ENCODE assay signal across 8 cellular contexts in the genomic region with DNA sequence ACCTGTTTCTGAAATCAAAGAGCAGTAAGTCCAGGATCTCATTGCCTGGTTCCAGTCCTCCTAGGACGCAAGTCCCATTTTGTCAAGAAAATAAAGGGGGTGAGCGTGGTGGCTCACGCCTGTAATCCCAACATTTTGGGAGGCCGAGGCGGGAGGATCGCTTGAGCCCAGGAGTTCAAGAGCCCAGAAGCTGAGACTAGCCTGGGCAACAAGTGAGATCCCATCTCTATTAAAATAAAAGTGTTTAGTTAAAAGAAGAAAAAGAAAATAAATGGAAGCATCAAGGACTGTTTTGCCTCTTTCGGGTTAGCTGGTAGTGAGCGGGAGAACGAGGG. TPM values are rescaled to one million over a fixed set of nuclear protein-coding genes. Genes with fewer than 3 reads are reported as not detected.
DNase-seq lines count a peak whose midpoint lies in the region; ATAC-seq and TF ChIP-seq lines count a peak whose summit lies in the region.

No MANE protein-coding gene starts in this region.

- no peak overlapping the region for H3K18ac ChIP-seq in mesendoderm (ENCODE audit: low read length)

- TF ChIP-seq POLR2A in heart left ventricle (IDR thresholded peaks at IDR 0.05), result no peak

- H3K79me2 ChIP-seq in mesendoderm (ENCODE audit: control insufficient read depth, insufficient read depth, low read length), result no peaks in the 10 kb centered on the region

- intact Hi-C loops in heart left ventricle (cut with DNase I) (loop anchor here in 5 of 10 donors (1.0 to 10.0 kb wide), 3 partner anchors 16 to 67 kb away; a partner anchor contains a TSS), Right ventricle myocardium superior (cut with DNase I) (no loop called here), ascending aorta (cut with DNase I) (loop anchor here (1.0 to 10.0 kb wide), 5 partner anchors 16 to 487 kb away; a partner anchor contains a TSS), upper lobe of right lung (cut with DNase I) (no loop called here), mucosa of descending colon (cut with DNase I, micrococcal nuclease) (no loop called here)

- H4K8ac ChIP-seq in mesendoderm (ENCODE audit: low read depth, low read length), result no peak overlapping the region

- DNase-seq in heart left ventricle, result no peak
- no peak for DNase-seq in Right ventricle myocardium superior
- DNase-seq in ascending aorta (ENCODE audit: low spot score in 2 of 2), result no peak
- DNase-seq in mesendoderm, result no peak
- DNase-seq in upper lobe of right lung, result no peak
- DNase-seq in AML-193 (lab: John Stamatoyannopoulos, UW), result no peak
- no peak for DNase-seq in KBM-7
- DNase-seq in mucosa of descending colon, result no peak

- peak overlapping the region; percentile 43 to 93 (median 74) for H3K4me3 ChIP-seq in heart left ventricle
- peak overlapping the region; percentile 70 to 81 for H3K4me3 ChIP-seq in ascending aorta
- no peak overlapping the region for H3K4me3 ChIP-seq in mesendoderm (ENCODE audit: low read length)
- peak overlapping the region; percentile 78 for H3K4me3 ChIP-seq in upper lobe of right lung
- H3K4me3 ChIP-seq in mucosa of descending colon, result no peak overlapping the region

- in situ Hi-C loops in KBM-7 (cut with MboI; ENCODE audit: low pct_unique_long_range_greater_than_20kb, low sequenced_read_pairs), result no loop called here

- H3K23ac ChIP-seq in mesendoderm (ENCODE audit: low read length), result no peak overlapping the region

- no peak overlapping the region for H2BK5ac ChIP-seq in mesendoderm (ENCODE audit: low read length)

- H3K27ac ChIP-seq in heart left ventricle (peak overlapping the region in 6 of 12 donors; percentile 50 to 79 (median 71)), ascending aorta (peak overlapping the region in 1 of 2 donors; percentile 76), mesendoderm (ENCODE audit: low read depth, low read length) (no peak overlapping the region), upper lobe of right lung (no peak overlapping the region)

- 32 to 46% (median 38%) methylated on average over 9 of the region's 9 CpGs for WGBS in heart left ventricle, 4 donors
- no CpG with 5 or more reads among the region's 9 CpGs for WGBS in mesendoderm (ENCODE audit: extremely low coverage, insufficient coverage, low lambda C conversion rate)

- H3K9me3 ChIP-seq in heart left ventricle (peaks cover 0 to 17% (median 2%) of the 10 kb centered on the region in 12 donors), ascending aorta (no peaks in the 10 kb centered on the region), upper lobe of right lung (no peaks in the 10 kb centered on the region), mucosa of descending colon (peaks cover 10% of the 10 kb centered on the region)

- H3K36me3 ChIP-seq in heart left ventricle, result peaks cover 0 to 20% (median 0%) of the 10 kb centered on the region in 9 donors
- peaks cover 0 to 4% of the 10 kb centered on the region in 2 donors for H3K36me3 ChIP-seq in ascending aorta
- H3K36me3 ChIP-seq in mesendoderm (ENCODE audit: control insufficient read depth, insufficient read depth, low read length), result no peaks in the 10 kb centered on the region
- no peaks in the 10 kb centered on the region for H3K36me3 ChIP-seq in upper lobe of right lung
- H3K36me3 ChIP-seq in mucosa of descending colon (ENCODE audit: low read depth), result no peaks in the 10 kb centered on the region

- H4K5ac ChIP-seq in mesendoderm (ENCODE audit: low read length), result no peak overlapping the region

- H3K4me1 ChIP-seq in heart left ventricle, result peaks cover 0 to 22% (median 10%) of the 10 kb centered on the region in 12 donors
- H3K4me1 ChIP-seq in ascending aorta, result peaks cover 0 to 8% of the 10 kb centered on the region in 2 donors
- no peaks in the 10 kb centered on the region for H3K4me1 ChIP-seq in mesendoderm (ENCODE audit: control insufficient read depth, low read depth, low read length)
- peaks cover 5% of the 10 kb centered on the region for H3K4me1 ChIP-seq in upper lobe of right lung
- peaks cover 4% of the 10 kb centered on the region for H3K4me1 ChIP-seq in mucosa of descending colon (ENCODE audit: low read depth)

- H2AK5ac ChIP-seq in mesendoderm (ENCODE audit: low read length), result no peak overlapping the region

- TF ChIP-seq CTCF in heart left ventricle (IDR thresholded peaks at IDR 0.05) (no peak), ascending aorta (IDR thresholded peaks at IDR 0.05) (no peak), upper lobe of right lung (IDR thresholded peaks at IDR 0.05) (no peak), mucosa of descending colon (IDR thresholded peaks at IDR 0.05) (no peak)

- no peak overlapping the region for H3K4me2 ChIP-seq in mesendoderm (ENCODE audit: low read length)

- H3K56ac ChIP-seq in mesendoderm (ENCODE audit: low read length), result peak overlapping the region; percentile 54

- H3K4ac ChIP-seq in mesendoderm (ENCODE audit: low read depth, low read length), result no peak overlapping the region

- H3K27me3 ChIP-seq in heart left ventricle (no peaks in the 10 kb centered on the region), ascending aorta (no peaks in the 10 kb centered on the region), mesendoderm (ENCODE audit: insufficient read depth, low read length, poor library complexity) (no peaks in the 10 kb centered on the region), upper lobe of right lung (no peaks in the 10 kb centered on the region)

- peak overlapping the region; percentile 31 for H3K9ac ChIP-seq in mesendoderm (ENCODE audit: low read length)

- peaks cover 4% of the 10 kb centered on the region for H3K79me1 ChIP-seq in mesendoderm (ENCODE audit: low read length)

- ATAC-seq in heart left ventricle (no peak), Right ventricle myocardium superior (ENCODE audit: poor library complexity) (no peak), upper lobe of right lung (no peak), mucosa of descending colon (no peak)

- no peak overlapping the region for H2BK15ac ChIP-seq in mesendoderm (replicated peaks; ENCODE audit: low read depth)

- no peak overlapping the region for H2BK120ac ChIP-seq in mesendoderm (ENCODE audit: low read depth, low read length)

RNA-seq across cellular contexts. Expression of a gene that starts 0.3 kb away (rescaled TPM):
- total RNA-seq in heart left ventricle, result 1 to 10 TPM; 1.9 to 9.0 (median 3.9) TPM
- polyA plus RNA-seq in heart left ventricle, result 1 to 10 TPM; 3.8 to 4.9 TPM
- 3.3 TPM for total RNA-seq in Right ventricle myocardium superior
- 1.9 TPM for total RNA-seq in ascending aorta
- 12.4 TPM for polyA plus RNA-seq in mesendoderm (2013, experiment 1 of 2)
- polyA plus RNA-seq in mesendoderm (2013, experiment 2 of 2), result 11.9 TPM
- total RNA-seq in upper lobe of right lung, result 8.9 TPM
- total RNA-seq in mucosa of descending colon, result 10 to 100 TPM in 1 of 3 donors, 1 to 10 TPM in 2; 6.4 to 13.2 (median 9.0) TPM

RNA-seq across cellular contexts. Expression of a gene that starts 16.6 kb away (rescaled TPM):
- total RNA-seq in heart left ventricle, result 10 to 100 TPM; 47.4 to 70.0 (median 57.5) TPM
- 10 to 100 TPM; 63.1 to 89.2 TPM for polyA plus RNA-seq in heart left ventricle
- 48.9 TPM for total RNA-seq in Right ventricle myocardium superior
- total RNA-seq in ascending aorta, result 69.0 TPM
- 42.3 TPM for polyA plus RNA-seq in mesendoderm (2013, experiment 1 of 2)
- polyA plus RNA-seq in mesendoderm (2013, experiment 2 of 2), result 42.8 TPM
- total RNA-seq in upper lobe of right lung, result 64.5 TPM
- 10 to 100 TPM; 67.4 to 73.3 (median 67.6) TPM for total RNA-seq in mucosa of descending colon

RNA-seq across cellular contexts. Expression of a gene that starts 26.2 kb away (rescaled TPM):
- total RNA-seq in heart left ventricle (not detected), Right ventricle myocardium superior (not detected), ascending aorta (not detected), upper lobe of right lung (not detected), mucosa of descending colon (not detected)
- polyA plus RNA-seq in heart left ventricle, result not detected
- not detected for polyA plus RNA-seq in mesendoderm (2013, experiment 1 of 2)
- polyA plus RNA-seq in mesendoderm (2013, experiment 2 of 2), result not detected

RNA-seq across cellular contexts. Expression of a gene that starts 29.4 kb away (rescaled TPM):
- 1 to 10 TPM in 1 of 9 donors, under 1 TPM in 6, not detected in 2; 0.23 to 1.6 (median 0.62) TPM for total RNA-seq in heart left ventricle
- 1 to 10 TPM in 1 of 2 donors, under 1 TPM in 1; 0.46 to 1.3 TPM for polyA plus RNA-seq in heart left ventricle
- 0.32 TPM for total RNA-seq in Right ventricle myocardium superior
- 4.8 TPM for total RNA-seq in ascending aorta
- polyA plus RNA-seq in mesendoderm (2013, experiment 1 of 2), result 1.1 TPM
- 1.4 TPM for polyA plus RNA-seq in mesendoderm (2013, experiment 2 of 2)
- 0.72 TPM for total RNA-seq in upper lobe of right lung
- 1 to 10 TPM in 2 of 3 donors, under 1 TPM in 1; 0.76 to 2.0 (median 1.1) TPM for total RNA-seq in mucosa of descending colon

RNA-seq across cellular contexts. Expression of a gene that starts 35.9 kb away (rescaled TPM):
- 1,000 to 10,000 TPM in 8 of 9 donors, 100 to 1,000 TPM in 1; 944 to 3,219 (median 1,334) TPM for total RNA-seq in heart left ventricle
- polyA plus RNA-seq in heart left ventricle, result 1,000 to 10,000 TPM; 1,378 to 4,659 TPM
- total RNA-seq in Right ventricle myocardium superior, result 1,337 TPM
- total RNA-seq in ascending aorta, result 301 TPM
- 609 TPM for polyA plus RNA-seq in mesendoderm (2013, experiment 1 of 2)
- polyA plus RNA-seq in mesendoderm (2013, experiment 2 of 2), result 620 TPM
- 226 TPM for total RNA-seq in upper lobe of right lung
- 100 to 1,000 TPM; 460 to 939 (median 669) TPM for total RNA-seq in mucosa of descending colon

Comparison
In these comparisons a context has a peak if more than half of its experiments do, and no peak if none do; other contexts are left out.
1. H3K4me3 ChIP-seq: peak in heart left ventricle (12 of 12), ascending aorta (2 of 2) and upper lobe of right lung (single experiment); none in mesendoderm (single experiment) and mucosa of descending colon (single experiment).